ENCODE assay signal across 1 cellular context in the genomic region with DNA sequence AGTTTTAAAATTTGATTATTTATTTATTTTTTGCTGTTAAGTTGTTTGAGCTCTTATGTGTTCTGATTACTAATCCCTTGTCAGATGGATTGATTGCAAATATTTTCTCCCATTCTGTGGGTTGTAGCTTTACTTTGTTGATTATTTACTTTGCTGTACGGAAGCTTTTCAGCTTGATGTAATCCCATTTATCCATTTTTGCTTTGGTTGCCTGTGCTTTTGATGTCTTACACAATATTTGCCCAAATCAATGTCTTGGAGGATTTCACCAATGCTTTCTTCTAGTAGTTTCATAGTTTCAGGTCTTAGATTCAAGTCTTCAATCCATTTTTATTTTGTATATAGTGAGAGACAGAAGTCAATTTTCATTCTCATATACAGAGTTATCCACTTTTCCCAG.
TF ChIP-seq lines count a peak whose summit lies in the region.

No MANE protein-coding gene starts in this region.

TF ChIP-seq in HepG2, 621 proteins besides CTCF, POLR2A, EP300 and RAD21 (continued from another document):
- 0 out of 2 replicates have a peak, but pooled peaks have one; percentile 9 for TF ChIP-seq FOXA3 (CRISPR knock-in tag; IDR thresholded peaks at IDR 0.05)
- TF ChIP-seq ZNF75D (CRISPR knock-in tag; IDR thresholded peaks at IDR 0.05; ENCODE audit: borderline replicate concordance): no peak
- TF ChIP-seq ZNF460 (CRISPR knock-in tag; IDR thresholded peaks at IDR 0.05; ENCODE audit: borderline replicate concordance): no peak
- TF ChIP-seq, protein P1, sequence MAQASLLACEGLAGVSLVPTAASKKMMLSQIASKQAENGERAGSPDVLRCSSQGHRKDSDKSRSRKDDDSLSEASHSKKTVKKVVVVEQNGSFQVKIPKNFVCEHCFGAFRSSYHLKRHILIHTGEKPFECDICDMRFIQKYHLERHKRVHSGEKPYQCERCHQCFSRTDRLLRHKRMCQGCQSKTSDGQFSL (CRISPR knock-in tag; IDR thresholded peaks at IDR 0.05): no peak
- peak; percentile 19; the same call in 1 of the 2 replicates for TF ChIP-seq CEBPB (IDR thresholded peaks at IDR 0.05; ENCODE audit: borderline replicate concordance, low read depth, low read length)
- TF ChIP-seq ISL2 (CRISPR knock-in tag; IDR thresholded peaks at IDR 0.05): peak; percentile 34; the same call in 1 of the 2 replicates
- TF ChIP-seq ATF4 (CRISPR knock-in tag; IDR thresholded peaks at IDR 0.05): no peak
- no peak for TF ChIP-seq ZNF737 (CRISPR knock-in tag; IDR thresholded peaks at IDR 0.05; ENCODE audit: borderline replicate concordance)
- no peak for TF ChIP-seq STAG1 (CRISPR knock-in tag; IDR thresholded peaks at IDR 0.05)
- TF ChIP-seq NCOA5 (CRISPR knock-in tag; IDR thresholded peaks at IDR 0.05): no peak
- TF ChIP-seq ZNF773 (CRISPR knock-in tag; IDR thresholded peaks at IDR 0.05; ENCODE audit: borderline replicate concordance): no peak
- TF ChIP-seq HMG20A (CRISPR knock-in tag; IDR thresholded peaks at IDR 0.05; ENCODE audit: borderline replicate concordance): peak; percentile 62; the same call in 1 of the 2 replicates
- TF ChIP-seq GTF3A (CRISPR knock-in tag; conservative IDR thresholded peaks at IDR 0.05): no peak
- TF ChIP-seq ZNF354B (CRISPR knock-in tag; IDR thresholded peaks at IDR 0.05): no peak
- TF ChIP-seq SOX6 (IDR thresholded peaks at IDR 0.05): no peak
- peak; percentile 34; the same call in 1 of the 2 replicates for TF ChIP-seq SOX6 (CRISPR knock-in tag; IDR thresholded peaks at IDR 0.05)
- TF ChIP-seq, protein P2, sequence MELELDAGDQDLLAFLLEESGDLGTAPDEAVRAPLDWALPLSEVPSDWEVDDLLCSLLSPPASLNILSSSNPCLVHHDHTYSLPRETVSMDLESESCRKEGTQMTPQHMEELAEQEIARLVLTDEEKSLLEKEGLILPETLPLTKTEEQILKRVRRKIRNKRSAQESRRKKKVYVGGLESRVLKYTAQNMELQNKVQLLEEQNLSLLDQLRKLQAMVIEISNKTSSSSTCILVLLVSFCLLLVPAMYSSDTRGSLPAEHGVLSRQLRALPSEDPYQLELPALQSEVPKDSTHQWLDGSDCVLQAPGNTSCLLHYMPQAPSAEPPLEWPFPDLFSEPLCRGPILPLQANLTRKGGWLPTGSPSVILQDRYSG (CRISPR knock-in tag; IDR thresholded peaks at IDR 0.05): no peak
- no peak for TF ChIP-seq HMG20B (CRISPR knock-in tag; conservative IDR thresholded peaks at IDR 0.05)
- no peak for TF ChIP-seq REPIN1 (CRISPR knock-in tag; IDR thresholded peaks at IDR 0.05; ENCODE audit: borderline replicate concordance, low read depth)
- peak; percentile 70; the same call in 1 of the 2 replicates for TF ChIP-seq MIXL1 (CRISPR knock-in tag; IDR thresholded peaks at IDR 0.05)
- no peak for TF ChIP-seq ZNF333 (CRISPR knock-in tag; IDR thresholded peaks at IDR 0.05; ENCODE audit: borderline replicate concordance)
- TF ChIP-seq NKX3-1 (CRISPR knock-in tag; IDR thresholded peaks at IDR 0.05): no peak
- no peak for TF ChIP-seq FOXP1 (IDR thresholded peaks at IDR 0.05)
- peak; percentile 36; the same call in 1 of the 2 replicates for TF ChIP-seq FOXP1 (CRISPR knock-in tag; IDR thresholded peaks at IDR 0.05)
- no peak for TF ChIP-seq PRMT3 (CRISPR knock-in tag; IDR thresholded peaks at IDR 0.05; ENCODE audit: borderline replicate concordance, low read depth)
- no peak for TF ChIP-seq ZNF652 (CRISPR knock-in tag; IDR thresholded peaks at IDR 0.05; ENCODE audit: borderline replicate concordance, low read depth)
- no peak for TF ChIP-seq SMAD1 (CRISPR knock-in tag; IDR thresholded peaks at IDR 0.05; ENCODE audit: borderline replicate concordance, low read depth)
- TF ChIP-seq TRIM22 (IDR thresholded peaks at IDR 0.05): no peak
- peak; percentile 48; the same call in 1 of the 2 replicates for TF ChIP-seq TCF7 (IDR thresholded peaks at IDR 0.05; ENCODE audit: low read depth)
- TF ChIP-seq ARID2 (CRISPR knock-in tag; IDR thresholded peaks at IDR 0.05; ENCODE audit: borderline replicate concordance): no peak
- TF ChIP-seq SYNCRIP (IDR thresholded peaks at IDR 0.05; ENCODE audit: insufficient read depth, low read depth, low read length): no peak
- TF ChIP-seq CHD2 (IDR thresholded peaks at IDR 0.05; ENCODE audit: low read depth, low read length): no peak
- TF ChIP-seq GATAD2A (CRISPR knock-in tag; IDR thresholded peaks at IDR 0.05): peak; percentile 53
- TF ChIP-seq FOSL2 (CRISPR knock-in tag; IDR thresholded peaks at IDR 0.05): no peak
- no peak for TF ChIP-seq RBM22 (optimal IDR thresholded peaks at IDR 0.05; ENCODE audit: low read length)
- TF ChIP-seq MTA3 (CRISPR knock-in tag; IDR thresholded peaks at IDR 0.05): no peak
- no peak for TF ChIP-seq ZNF547 (CRISPR knock-in tag; IDR thresholded peaks at IDR 0.05)
